Comparison of ENCODE assay signal across 18 cellular contexts in genomic region chr17:9755083-9755482, GRCh38. TPM values are rescaled to one million over a fixed set of nuclear protein-coding genes. Genes with fewer than 3 reads are reported as not detected.
"Had no signal": no experiment of that assay in that cellular context is flagged by ENCODE, and none has a peak within 500 bp of the region (broad histone marks: within the 10 kb centered on the region; RNA-seq: fewer than 3 reads in every experiment).

No MANE protein-coding gene starts in this region.

- H3K79me2 ChIP-seq: parathyroid adenoma had no signal

- DNase-seq: activated CD4-positive, alpha-beta memory T cell treated with anti-CD3 and anti-CD28 coated beads, Interleukin-2, amount 10 ng/mL, durations not matched to agents 7 days and 5 days; activated CD4-positive, alpha-beta T cell treated with anti-CD3 and anti-CD28 coated beads for 36 hours; activated effector memory CD4-positive, alpha-beta T cell treated with anti-CD3 and anti-CD28 coated beads, Interleukin-2, amount 50 U/mL, for 16 hours; activated T-cell treated with anti-CD3 and anti-CD28 coated beads, Interleukin-2, amount 50 U/mL, for 48 hours; foreskin keratinocyte; glutamatergic neuron; hypothalamus; left ventricle myocardium superior; natural killer cell had no signal

- H3K27ac ChIP-seq: esophagus muscularis mucosa, foreskin keratinocyte, neutrophil, parathyroid adenoma, thoracic aorta had no signal

- H3K4me3 Mint-ChIP-seq: activated CD4-positive, alpha-beta memory T cell treated with anti-CD3 and anti-CD28 coated beads, Interleukin-2, amount 10 ng/mL, durations not matched to agents 7 days and 5 days; activated CD4-positive, alpha-beta T cell treated with anti-CD3 and anti-CD28 coated beads for 36 hours; memory B cell; natural killer cell; stimulated activated effector memory CD8-positive, alpha-beta T cell treated with anti-CD3 and anti-CD28 coated beads, Interleukin-12 subunit alpha, Interleukin-12 subunit beta, amount 100 ng/mL, for 72 hours had no signal

- H3K27ac Mint-ChIP-seq: activated CD4-positive, alpha-beta memory T cell treated with anti-CD3 and anti-CD28 coated beads, Interleukin-2, amount 10 ng/mL, durations not matched to agents 7 days and 5 days; activated CD4-positive, alpha-beta T cell treated with anti-CD3 and anti-CD28 coated beads for 36 hours; activated naive CD4-positive, alpha-beta T cell treated with anti-CD3 and anti-CD28 coated beads, Interleukin-2, amount 50 U/mL, for 72 hours; memory B cell; natural killer cell; stimulated activated effector memory CD8-positive, alpha-beta T cell treated with anti-CD3 and anti-CD28 coated beads, Interleukin-12 subunit alpha, Interleukin-12 subunit beta, amount 100 ng/mL, for 72 hours had no signal

- H3K36me3 Mint-ChIP-seq: activated naive CD4-positive, alpha-beta T cell treated with anti-CD3 and anti-CD28 coated beads, Interleukin-2, amount 50 U/mL, for 72 hours; natural killer cell; stimulated activated effector memory CD8-positive, alpha-beta T cell treated with anti-CD3 and anti-CD28 coated beads, Interleukin-12 subunit alpha, Interleukin-12 subunit beta, amount 100 ng/mL, for 72 hours had no signal

- H3K36me3 ChIP-seq: esophagus muscularis mucosa, neutrophil, thoracic aorta had no signal

- H3K9ac ChIP-seq: parathyroid adenoma had no signal

- H3K9me3 Mint-ChIP-seq: activated CD4-positive, alpha-beta memory T cell treated with anti-CD3 and anti-CD28 coated beads, Interleukin-2, amount 10 ng/mL, durations not matched to agents 7 days and 5 days; activated naive CD4-positive, alpha-beta T cell treated with anti-CD3 and anti-CD28 coated beads, Interleukin-2, amount 50 U/mL, for 72 hours; natural killer cell; stimulated activated effector memory CD8-positive, alpha-beta T cell treated with anti-CD3 and anti-CD28 coated beads, Interleukin-12 subunit alpha, Interleukin-12 subunit beta, amount 100 ng/mL, for 72 hours had no signal

- H3K4me1 ChIP-seq: esophagus muscularis mucosa, foreskin keratinocyte, parathyroid adenoma had no signal

- H3K4me1 Mint-ChIP-seq: activated CD4-positive, alpha-beta memory T cell treated with anti-CD3 and anti-CD28 coated beads, Interleukin-2, amount 10 ng/mL, durations not matched to agents 7 days and 5 days; activated CD4-positive, alpha-beta T cell treated with anti-CD3 and anti-CD28 coated beads for 36 hours; memory B cell; natural killer cell; stimulated activated effector memory CD8-positive, alpha-beta T cell treated with anti-CD3 and anti-CD28 coated beads, Interleukin-12 subunit alpha, Interleukin-12 subunit beta, amount 100 ng/mL, for 72 hours had no signal

- H3K27me3 ChIP-seq: foreskin keratinocyte had no signal

- H3K4me3 ChIP-seq: esophagus muscularis mucosa, thoracic aorta had no signal

RNA-seq across cellular contexts. Expression of gene DHRS7C, which starts 36.3 kb away (rescaled TPM):
- total RNA-seq: activated CD4-positive, alpha-beta memory T cell treated with anti-CD3 and anti-CD28 coated beads, Interleukin-2, amount 10 ng/mL, durations not matched to agents 7 days and 5 days; activated CD4-positive, alpha-beta T cell treated with anti-CD3 and anti-CD28 coated beads for 36 hours; activated naive CD4-positive, alpha-beta T cell treated with anti-CD3 and anti-CD28 coated beads, Interleukin-2, amount 50 U/mL, for 72 hours; esophagus muscularis mucosa; foreskin keratinocyte; kidney epithelial cell; natural killer cell; thoracic aorta; ureter had no signal
- polyA plus RNA-seq: foreskin keratinocyte had no signal
